In genomic region chr14:51806624-51807023, GRCh38 we compare ENCODE assay signal across 19 cellular contexts.
"Had no signal": no experiment of that assay in that cellular context is flagged by ENCODE, and none has a peak within 500 bp of the region (broad histone marks: within the 10 kb centered on the region; RNA-seq: fewer than 3 reads in every experiment).

No MANE protein-coding gene starts in this region.

- H3K36me3 Mint-ChIP-seq: activated CD4-positive, alpha-beta memory T cell treated with anti-CD3 and anti-CD28 coated beads for 36 hours; activated naive CD8-positive, alpha-beta T cell treated with anti-CD3 and anti-CD28 coated beads, Interleukin-2, amount 10 ng/mL, durations not matched to agents 7 days and 5 days; immature natural killer cell; type B pancreatic cell had no signal

- H3K27ac Mint-ChIP-seq: activated B cell treated with CpG ODN at 0.5 μM for 24 hours; activated CD4-positive, alpha-beta memory T cell treated with anti-CD3 and anti-CD28 coated beads for 36 hours; activated CD4-positive, alpha-beta T cell treated with anti-CD3 and anti-CD28 coated beads for 36 hours; activated naive CD8-positive, alpha-beta T cell treated with anti-CD3 and anti-CD28 coated beads, Interleukin-2, amount 10 ng/mL, durations not matched to agents 7 days and 5 days; stimulated activated naive B cell treated with anti-CD40 and anti-IgM and Interleukin-4, amounts not matched to agents 10 μg/mL and 1 μg/mL and 100 μg/mL, for 72 hours; type B pancreatic cell had no signal

- H3K4me1 Mint-ChIP-seq: activated B cell treated with CpG ODN at 0.5 μM for 24 hours; activated CD4-positive, alpha-beta T cell treated with anti-CD3 and anti-CD28 coated beads for 36 hours; activated naive CD8-positive, alpha-beta T cell treated with anti-CD3 and anti-CD28 coated beads, Interleukin-2, amount 10 ng/mL, durations not matched to agents 7 days and 5 days; immature natural killer cell; stimulated activated naive B cell treated with anti-CD40 and anti-IgM and Interleukin-4, amounts not matched to agents 10 μg/mL and 1 μg/mL and 100 μg/mL, for 72 hours had no signal

- H3K4me3 ChIP-seq: right lobe of liver, skin epidermis, thoracic aorta had no signal

- H3K9me3 ChIP-seq: right lobe of liver, thoracic aorta had no signal

- H3K9me3 Mint-ChIP-seq: type B pancreatic cell had no signal

- ATAC-seq: activated CD4-positive, alpha-beta T cell treated with anti-CD3 and anti-CD28 coated beads for 36 hours; left ventricle myocardium superior; right lobe of liver; stimulated activated naive B cell treated with anti-CD40 and anti-IgM and Interleukin-4, amounts not matched to agents 10 μg/mL and 1 μg/mL and 100 μg/mL, for 72 hours had no signal

- H3K4me1 ChIP-seq: right lobe of liver had no signal

- DNase-seq: activated B cell treated with CpG ODN at 0.5 μM for 24 hours; activated CD4-positive, alpha-beta memory T cell treated with anti-CD3 and anti-CD28 coated beads for 36 hours; activated CD4-positive, alpha-beta T cell treated with anti-CD3 and anti-CD28 coated beads for 36 hours; activated naive CD4-positive, alpha-beta T cell treated with Interleukin-2 at 50 U/mL for 16 hours; activated naive CD8-positive, alpha-beta T cell treated with anti-CD3 and anti-CD28 coated beads, Interleukin-2, amount 10 ng/mL, durations not matched to agents 7 days and 5 days; activated T-cell treated with anti-CD3 and anti-CD28 coated beads, Interleukin-2, amount 50 U/mL, for 48 hours; foreskin fibroblast; immature natural killer cell; left ventricle myocardium superior; occipital lobe; right lobe of liver; stimulated activated CD8-positive, alpha-beta memory T cell treated with anti-CD3 and anti-CD28 coated beads, Interleukin-4, amount 100 ng/mL, for 48 hours; stimulated activated naive B cell treated with anti-CD40 and anti-IgM and Interleukin-4, amounts not matched to agents 10 μg/mL and 1 μg/mL and 100 μg/mL, for 72 hours; T-helper 9 cell had no signal

- H3K27me3 Mint-ChIP-seq: type B pancreatic cell had no signal

- H3K36me3 ChIP-seq: right lobe of liver, thoracic aorta had no signal

- H3K4me3 Mint-ChIP-seq: activated B cell treated with CpG ODN at 0.5 μM for 24 hours; activated CD4-positive, alpha-beta memory T cell treated with anti-CD3 and anti-CD28 coated beads for 36 hours; activated CD4-positive, alpha-beta T cell treated with anti-CD3 and anti-CD28 coated beads for 36 hours; activated naive CD8-positive, alpha-beta T cell treated with anti-CD3 and anti-CD28 coated beads, Interleukin-2, amount 10 ng/mL, durations not matched to agents 7 days and 5 days; immature natural killer cell; neural crest cell; stimulated activated naive B cell treated with anti-CD40 and anti-IgM and Interleukin-4, amounts not matched to agents 10 μg/mL and 1 μg/mL and 100 μg/mL, for 72 hours; type B pancreatic cell had no signal

- H3K27me3 ChIP-seq: right lobe of liver had no signal

- H3K27ac ChIP-seq: epithelial cell of prostate, right lobe of liver, skin epidermis, thoracic aorta had no signal
